In the genomic region with DNA sequence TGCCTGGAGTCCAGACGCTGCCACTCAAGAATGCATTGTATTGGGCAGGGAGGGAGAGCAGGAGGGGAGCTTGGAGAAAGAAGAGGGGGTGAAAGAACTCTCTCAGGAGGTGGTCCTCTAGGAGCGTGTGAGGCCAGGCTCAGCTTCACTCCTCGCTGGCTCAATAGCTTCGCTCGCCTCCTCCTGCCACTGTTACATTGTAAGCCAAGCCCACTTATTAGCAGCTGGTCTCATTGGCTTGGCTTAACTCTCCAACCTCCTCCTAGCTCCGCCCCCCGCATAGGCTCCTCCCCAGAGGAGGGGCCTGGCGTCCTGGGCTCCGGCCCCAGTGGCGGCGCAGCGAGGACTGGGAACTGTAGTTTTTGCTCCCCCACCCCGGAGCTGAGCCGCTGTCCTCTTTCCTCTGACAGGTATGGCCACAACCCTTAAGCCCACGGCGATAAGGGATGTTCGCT, we compare ENCODE assay signal across 8 cellular contexts. TPM values are rescaled to one million over a fixed set of nuclear protein-coding genes. Genes with fewer than 3 reads are reported as not detected.
DNase-seq lines count a peak whose midpoint lies in the region; ATAC-seq, FAIRE-seq and TF ChIP-seq lines count a peak whose summit lies in the region.

A gene (minus strand): TSS at position 165 of the 455 bp plus-strand sequence. CDS start 317 bp downstream, outside the sequence.

- H3K9me3 ChIP-seq in testis, result no peaks in the 10 kb centered on the region

- peak; percentile 27 for FAIRE-seq in H54 (lab: Jason Lieb, UNC)

- peaks cover 11% of the 10 kb centered on the region for H3K4me1 ChIP-seq in testis

- H3K36me3 ChIP-seq in testis (ENCODE audit: low read depth, missing control alignments), result no peaks in the 10 kb centered on the region

- TF ChIP-seq CTCF in omental fat pad (IDR thresholded peaks at IDR 0.05) (no peak), testis (IDR thresholded peaks at IDR 0.05) (no peak)

- TF ChIP-seq POLR2A in H54 (IDR thresholded peaks at IDR 0.05; ENCODE audit: low read depth, low read length) (no peak), testis (IDR thresholded peaks at IDR 0.05) (no peak)

- peak; percentile 87 for DNase-seq in EL
- peak; percentile 85 for DNase-seq in H54 (ENCODE audit: insufficient read length, low spot score)
- DNase-seq in M059J (ENCODE audit: low read depth), result peak; percentile 90
- peak; percentile 98 for DNase-seq in SHP77 treated with DMSO at 0.1 percent for 48 hours (lab: John Stamatoyannopoulos, UW)
- peak; percentile 83 for DNase-seq in activated naive CD4-positive, alpha-beta T cell treated with Interleukin-2 at 50 U/mL for 16 hours
- peak; percentile 97 for DNase-seq in globus pallidus (ENCODE audit: low spot score)
- peak; percentile 76 for DNase-seq in omental fat pad (ENCODE audit: low spot score)
- DNase-seq in testis, result peak; percentile 89

- H3K27ac ChIP-seq in testis, result no peak within 1 kb of the TSS

- 1 to 2% methylated on average over 9 to 17 of the region's 17 CpGs for WGBS in testis, 2 donors

- ATAC-seq in omental fat pad (ENCODE audit: low FRiP score), result peak; percentile 94

- intact Hi-C loops in testis (cut with DNase I; ENCODE audit: low total_unique reads), result loop anchor here (10.0 kb wide), 1 partner anchor 305 kb away; a partner anchor contains a TSS

- H3K4me3 ChIP-seq in testis, result peak within 1 kb of the TSS; percentile 5 to 20

- no peaks in the 10 kb centered on the region for H3K27me3 ChIP-seq in testis

RNA-seq across cellular contexts. Expression of the gene that starts here (rescaled TPM):
- total RNA-seq in M059J (2014; rRNA removed; shearing (Covaris generic)), result 0.37 TPM in 1 of 2 replicates, not detected in the other
- 1 to 10 TPM in 2 of 4 donors, under 1 TPM in 2; 0.24 to 2.4 (median 0.95) TPM for total RNA-seq in omental fat pad
- total RNA-seq in testis, result under 1 TPM; 0.24 to 0.56 TPM
- 0.78 TPM for polyA plus RNA-seq in testis (ENCODE audit: insufficient read depth, low read depth, low replicate concordance)

Comparison
In these comparisons a context has a peak if more than half of its experiments do, and no peak if none do; other contexts are left out.
1. Peak in DNase-seq in M059J; RNA of the gene not detected or under 1 TPM.
2. Peak in DNase-seq and H3K4me3 ChIP-seq in testis; RNA of the gene not detected or under 1 TPM.